ENCODE assay signal across 9 cellular contexts in genomic region chr5:176619203-176619568, GRCh38. TPM values are rescaled to one million over a fixed set of nuclear protein-coding genes. Genes with fewer than 3 reads are reported as not detected.
A peak's percentile ranks its signal among the peaks of the same experiment; 100 is the strongest.
DNase-seq lines count a peak whose midpoint lies in the region; ATAC-seq, FAIRE-seq and TF ChIP-seq lines count a peak whose summit lies in the region.
"Had no signal": no experiment of that assay in that cellular context is flagged by ENCODE, and none has a peak within 500 bp of the region (broad histone marks: within the 10 kb centered on the region; RNA-seq: fewer than 3 reads in every experiment).

No MANE protein-coding gene starts in this region.

- no peak overlapping the region for H3K27ac ChIP-seq in MM.1S (ENCODE audit: low read length)

- no peaks in the 10 kb centered on the region for H3F3A ChIP-seq in MM.1S (ENCODE audit: insufficient read depth, low read length)

- H3K79me2 ChIP-seq in MM.1S (ENCODE audit: low read length): no peaks in the 10 kb centered on the region

- no peak overlapping the region for H3K4me3 ChIP-seq in bronchial epithelial cell (ENCODE audit: low read depth, low read length)
- no peak overlapping the region for H3K4me3 ChIP-seq in kidney epithelial cell (ENCODE audit: low read depth, low read length)
- H3K4me3 ChIP-seq in MM.1S (ENCODE audit: low read length): no peak overlapping the region

- H3K36me3 ChIP-seq in bronchial epithelial cell (ENCODE audit: control insufficient read depth, insufficient read depth, low read length): no peaks in the 10 kb centered on the region
- no peaks in the 10 kb centered on the region for H3K36me3 ChIP-seq in kidney epithelial cell (ENCODE audit: control insufficient read depth, insufficient read depth, low read length)
- H3K36me3 ChIP-seq in MM.1S (replicated peaks; ENCODE audit: insufficient read depth, low read length): no peaks in the 10 kb centered on the region

- no peak for FAIRE-seq in bronchial epithelial cell (lab: Jason Lieb, UNC)
- FAIRE-seq: A204.1 had no signal

- no peak overlapping the region for H2AFZ ChIP-seq in MM.1S (ENCODE audit: low read length)

- no peaks in the 10 kb centered on the region for H3K4me1 ChIP-seq in MM.1S (ENCODE audit: low read length)

- H3K9ac ChIP-seq in MM.1S (ENCODE audit: low read length): no peak overlapping the region

- ATAC-seq in HG03469 (IDR thresholded peaks at IDR 0.05; ENCODE audit: unreplicated experiment): peak; percentile 48

- H3K27me3 ChIP-seq in bronchial epithelial cell (ENCODE audit: control insufficient read depth, insufficient read depth, low read length) (peaks cover 23% of the 10 kb centered on the region), kidney epithelial cell (ENCODE audit: control insufficient read depth, insufficient read depth, low read length) (peaks cover 33% of the 10 kb centered on the region), MM.1S (replicated peaks; ENCODE audit: insufficient read depth, low read length) (peaks cover 74% of the 10 kb centered on the region)

- H3K9me3 ChIP-seq in MM.1S (replicated peaks; ENCODE audit: insufficient read depth, low read length): no peaks in the 10 kb centered on the region

- DNase-seq in DMS 273 (lab: John Stamatoyannopoulos, UW; ENCODE audit: unreplicated experiment) (peak; percentile 65), DMS 273 treated with DMSO at 0.1 percent for 48 hours (lab: John Stamatoyannopoulos, UW) (no peak), bronchial epithelial cell (ENCODE audit: low read depth) (peak; percentile 61), kidney epithelial cell (ENCODE audit: low read depth) (peak; percentile 57), MM.1S (no peak)
- peak; percentile 27 to 64 (median 42) for DNase-seq in activated CD4-positive, CD25-positive, alpha-beta regulatory T cell (lab: John Stamatoyannopoulos, UW)
- peak; percentile 81 to 86 for DNase-seq in stimulated activated CD4-positive, alpha-beta T cell treated with anti-CD3 and anti-CD28 coated beads, Interleukin-4, amount 100 ng/mL, for 48 hours (ENCODE audit: low read depth in 2 of 2)

- TF ChIP-seq CTCF in bronchial epithelial cell (IDR thresholded peaks at IDR 0.05; ENCODE audit: insufficient read depth, low read length, severe bottlenecking): peak; percentile 38
- peak; percentile 52 for TF ChIP-seq CTCF in kidney epithelial cell (IDR thresholded peaks at IDR 0.05; ENCODE audit: insufficient read depth, low read length, poor library complexity, severe bottlenecking)
- TF ChIP-seq CTCF in MM.1S (IDR thresholded peaks at IDR 0.05; ENCODE audit: low read length): no peak

- H3K9me2 ChIP-seq in MM.1S (replicated peaks; ENCODE audit: insufficient read depth, low read length): no peaks in the 10 kb centered on the region

- H3K4me2 ChIP-seq in MM.1S (ENCODE audit: low read depth, low read length): no peak overlapping the region

- H4K20me1 ChIP-seq in MM.1S (ENCODE audit: insufficient read depth, low read length): no peaks in the 10 kb centered on the region

RNA-seq across cellular contexts. Expression of gene GPRIN1, which starts 9.2 kb away (rescaled TPM):
- total RNA-seq in bronchial epithelial cell (1.6 and 2.8 TPM in 2 replicates), kidney epithelial cell (17.3 and 19.9 TPM in 2 replicates)

RNA-seq across cellular contexts. Expression of gene SNCB, which starts 11.1 kb away (rescaled TPM):
- total RNA-seq in bronchial epithelial cell (not detected in 2 replicates), kidney epithelial cell (not detected in 2 replicates)

RNA-seq across cellular contexts. Expression of gene EIF4E1B, which starts 11.3 kb away (rescaled TPM):
- not detected in 2 replicates for total RNA-seq in bronchial epithelial cell
- total RNA-seq in kidney epithelial cell: not detected in 2 replicates

RNA-seq across cellular contexts. Expression of gene TSPAN17, which starts 28.1 kb away (rescaled TPM):
- total RNA-seq in bronchial epithelial cell (46.3 and 55.9 TPM in 2 replicates), kidney epithelial cell (53.9 and 65.4 TPM in 2 replicates)

Comparison
In these comparisons a context has a peak if more than half of its experiments do, and no peak if none do; other contexts are left out.
1. DNase-seq: peak in DMS 273 (single experiment), activated CD4-positive, CD25-positive, alpha-beta regulatory T cell (4 of 4), bronchial epithelial cell (single experiment), kidney epithelial cell (single experiment) and stimulated activated CD4-positive, alpha-beta T cell treated with anti-CD3 and anti-CD28 coated beads, Interleukin-4, amount 100 ng/mL, for 48 hours (2 of 2); none in DMS 273 treated with DMSO at 0.1 percent for 48 hours (single experiment) and MM.1S (single experiment).